Comparison of ENCODE assay signal across 1 cellular context in the genomic region with DNA sequence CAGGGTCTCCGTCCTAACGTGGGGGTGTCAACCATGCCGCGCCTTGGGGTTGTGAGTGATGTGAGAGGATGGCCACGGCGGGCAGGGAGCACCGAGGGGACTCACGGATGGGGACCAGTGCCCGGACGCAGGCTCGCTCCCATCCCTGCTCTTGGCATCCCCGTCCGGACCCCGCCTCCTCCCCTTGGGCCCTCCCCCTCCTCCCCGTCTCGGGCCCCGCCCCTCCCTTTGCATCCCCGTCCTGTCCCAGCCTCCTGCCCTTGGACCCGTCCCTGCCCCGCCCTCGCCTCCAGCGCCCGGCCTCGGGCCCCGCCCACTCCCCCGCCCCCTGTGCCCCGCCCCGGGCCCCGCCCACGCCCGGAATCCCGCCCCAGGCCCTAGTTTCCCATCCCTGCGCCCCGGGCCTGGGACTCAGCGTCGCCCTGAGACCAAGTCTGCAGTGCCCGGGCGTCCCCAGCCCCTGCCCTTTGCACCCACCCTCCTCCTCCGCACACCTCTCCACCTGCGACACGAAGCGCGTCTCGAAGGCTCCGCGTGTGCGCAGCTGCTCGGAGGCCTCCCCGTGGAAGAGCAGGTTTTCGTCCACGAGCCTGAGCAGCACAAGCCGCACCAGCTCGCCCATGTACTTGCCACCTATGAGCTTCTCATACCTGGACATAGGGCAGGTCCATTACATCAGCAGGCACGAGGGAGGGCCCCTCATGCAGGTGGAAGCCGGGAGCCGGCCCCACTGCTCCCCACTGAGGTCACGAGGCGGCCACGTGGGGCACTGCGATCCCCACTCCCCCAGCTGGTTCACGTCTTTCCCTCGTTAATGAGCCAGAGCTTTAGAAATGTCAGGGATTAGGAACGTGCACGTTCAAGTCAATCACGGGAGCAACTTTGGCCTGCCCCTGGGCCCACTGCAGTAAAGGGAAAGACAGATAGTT.
TF ChIP-seq lines count a peak whose summit lies in the region.

No MANE protein-coding gene starts in this region.

TF ChIP-seq in K562, 482 proteins besides CTCF, POLR2A, EP300 and RAD21 (continued from another document and continues in another):
- no peak for TF ChIP-seq CHD4 (IDR thresholded peaks at IDR 0.05; ENCODE audit: insufficient read depth, insufficient replicate concordance, low read depth, low read length, poor library complexity, severe bottlenecking)
- TF ChIP-seq MAZ (CRISPR knock-in tag; conservative IDR thresholded peaks at IDR 0.05 in 1 of 2, IDR thresholded peaks at IDR 0.05 in 1 of 2), result peak in 1 of 2 experiments; percentile 71; a peak in 2 of 4 replicates
- no peak for TF ChIP-seq ZNF232 (CRISPR knock-in tag; IDR thresholded peaks at IDR 0.05)
- TF ChIP-seq, protein P1, sequence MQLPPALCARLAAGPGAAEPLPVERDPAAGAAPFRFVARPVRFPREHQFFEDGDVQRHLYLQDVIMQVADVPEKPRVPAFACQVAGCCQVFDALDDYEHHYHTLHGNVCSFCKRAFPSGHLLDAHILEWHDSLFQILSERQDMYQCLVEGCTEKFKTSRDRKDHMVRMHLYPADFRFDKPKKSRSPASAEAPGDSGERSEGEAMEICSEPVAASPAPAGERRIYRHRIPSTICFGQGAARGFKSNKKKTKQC (CRISPR knock-in tag; IDR thresholded peaks at IDR 0.05), result peak; percentile 31; the same call in 1 of the 2 replicates
- TF ChIP-seq ZNF408 (CRISPR knock-in tag; IDR thresholded peaks at IDR 0.05; ENCODE audit: low read depth), result no peak
- no peak for TF ChIP-seq MTA2 (IDR thresholded peaks at IDR 0.05; ENCODE audit: low read depth)
- no peak for TF ChIP-seq SMARCE1 (IDR thresholded peaks at IDR 0.05)
- TF ChIP-seq, protein P2, sequence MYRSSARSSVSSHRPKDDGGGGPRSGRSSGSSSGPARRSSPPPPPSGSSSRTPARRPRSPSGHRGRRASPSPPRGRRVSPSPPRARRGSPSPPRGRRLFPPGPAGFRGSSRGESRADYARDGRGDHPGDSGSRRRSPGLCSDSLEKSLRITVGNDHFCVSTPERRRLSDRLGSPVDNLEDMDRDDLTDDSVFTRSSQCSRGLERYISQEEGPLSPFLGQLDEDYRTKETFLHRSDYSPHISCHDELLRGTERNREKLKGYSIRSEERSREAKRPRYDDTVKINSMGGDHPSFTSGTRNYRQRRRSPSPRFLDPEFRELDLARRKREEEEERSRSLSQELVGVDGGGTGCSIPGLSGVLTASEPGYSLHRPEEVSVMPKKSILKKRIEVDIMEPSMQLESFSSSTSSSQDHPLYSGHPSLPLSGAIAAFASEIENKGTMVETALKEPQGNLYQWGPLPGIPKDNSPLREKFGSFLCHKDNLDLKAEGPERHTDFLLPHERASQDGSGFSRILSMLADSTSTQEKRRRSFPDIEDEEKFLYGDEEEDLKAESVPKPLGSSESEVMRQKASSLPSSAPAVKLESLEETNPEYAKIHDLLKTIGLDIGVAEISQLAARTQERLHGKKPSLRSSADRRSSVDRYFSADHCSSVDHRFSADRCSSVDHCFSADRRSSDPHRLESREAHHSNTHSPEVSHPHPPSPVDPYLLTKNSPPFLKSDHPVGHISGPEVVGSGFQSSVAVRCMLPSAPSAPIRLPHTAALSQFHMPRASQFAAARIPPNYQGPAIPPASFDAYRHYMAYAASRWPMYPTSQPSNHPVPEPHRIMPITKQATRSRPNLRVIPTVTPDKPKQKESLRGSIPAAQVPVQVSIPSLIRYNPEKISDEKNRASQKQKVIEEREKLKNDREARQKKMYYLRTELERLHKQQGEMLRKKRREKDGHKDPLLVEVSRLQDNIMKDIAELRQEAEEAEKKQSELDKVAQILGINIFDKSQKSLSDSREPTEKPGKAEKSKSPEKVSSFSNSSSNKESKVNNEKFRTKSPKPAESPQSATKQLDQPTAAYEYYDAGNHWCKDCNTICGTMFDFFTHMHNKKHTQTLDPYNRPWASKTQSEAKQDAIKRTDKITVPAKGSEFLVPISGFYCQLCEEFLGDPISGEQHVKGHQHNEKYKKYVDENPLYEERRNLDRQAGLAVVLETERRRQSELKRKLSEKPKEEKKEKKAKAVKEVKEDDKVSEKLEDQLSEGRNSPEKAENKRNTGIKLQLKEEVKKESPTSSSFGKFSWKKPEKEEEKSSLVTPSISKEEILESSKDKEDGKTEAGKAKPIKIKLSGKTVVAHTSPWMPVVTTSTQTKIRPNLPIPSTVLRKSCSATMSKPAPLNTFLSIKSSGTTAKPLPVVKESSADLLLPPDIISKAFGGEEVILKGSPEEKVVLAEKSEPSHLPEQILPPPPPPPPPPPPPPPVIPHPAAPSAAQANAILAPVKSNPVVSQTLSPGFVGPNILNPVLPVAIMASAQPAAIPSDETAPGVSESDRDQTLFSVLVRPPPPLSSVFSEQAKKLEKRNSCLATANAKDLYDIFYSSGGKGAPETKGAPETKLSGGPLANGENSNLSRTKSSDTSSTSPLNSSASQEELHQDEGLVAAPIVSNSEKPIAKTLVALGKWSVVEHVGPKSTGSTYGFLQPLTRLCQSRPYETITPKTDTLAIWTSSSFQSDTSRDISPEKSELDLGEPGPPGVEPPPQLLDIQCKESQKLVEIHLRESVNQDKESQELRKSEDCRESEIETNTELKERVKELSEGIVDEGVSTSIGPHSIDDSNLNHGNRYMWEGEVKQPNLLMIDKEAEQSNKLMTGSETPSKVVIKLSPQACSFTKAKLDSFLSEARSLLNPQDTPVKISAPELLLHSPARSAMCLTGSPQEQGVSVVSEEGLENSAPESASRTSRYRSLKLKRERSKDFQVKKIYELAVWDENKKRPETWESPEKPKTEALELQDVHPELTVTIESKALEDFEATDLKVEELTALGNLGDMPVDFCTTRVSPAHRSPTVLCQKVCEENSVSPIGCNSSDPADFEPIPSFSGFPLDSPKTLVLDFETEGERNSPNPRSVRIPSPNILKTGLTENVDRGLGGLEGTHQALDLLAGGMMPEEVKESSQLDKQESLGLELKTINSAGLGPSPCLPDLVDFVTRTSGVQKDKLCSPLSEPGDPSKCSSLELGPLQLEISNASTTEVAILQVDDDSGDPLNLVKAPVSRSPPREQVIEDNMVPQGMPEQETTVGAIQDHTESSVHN (IDR thresholded peaks at IDR 0.05; ENCODE audit: borderline replicate concordance in 1 of 2, low read depth in 1 of 2), result no peak
- TF ChIP-seq, protein P3, sequence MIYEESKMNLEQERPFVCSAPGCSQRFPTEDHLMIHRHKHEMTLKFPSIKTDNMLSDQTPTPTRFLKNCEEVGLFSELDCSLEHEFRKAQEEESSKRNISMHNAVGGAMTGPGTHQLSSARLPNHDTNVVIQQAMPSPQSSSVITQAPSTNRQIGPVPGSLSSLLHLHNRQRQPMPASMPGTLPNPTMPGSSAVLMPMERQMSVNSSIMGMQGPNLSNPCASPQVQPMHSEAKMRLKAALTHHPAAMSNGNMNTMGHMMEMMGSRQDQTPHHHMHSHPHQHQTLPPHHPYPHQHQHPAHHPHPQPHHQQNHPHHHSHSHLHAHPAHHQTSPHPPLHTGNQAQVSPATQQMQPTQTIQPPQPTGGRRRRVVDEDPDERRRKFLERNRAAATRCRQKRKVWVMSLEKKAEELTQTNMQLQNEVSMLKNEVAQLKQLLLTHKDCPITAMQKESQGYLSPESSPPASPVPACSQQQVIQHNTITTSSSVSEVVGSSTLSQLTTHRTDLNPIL (CRISPR knock-in tag; IDR thresholded peaks at IDR 0.05), result no peak
- TF ChIP-seq PRPF4 (IDR thresholded peaks at IDR 0.05; ENCODE audit: insufficient read depth, low read depth, low read length, poor library complexity, severe bottlenecking), result no peak
- no peak for TF ChIP-seq PHF20 (IDR thresholded peaks at IDR 0.05; ENCODE audit: partially characterized antibody)
- no peak for TF ChIP-seq EWSR1 (IDR thresholded peaks at IDR 0.05; ENCODE audit: borderline replicate concordance, low read depth, partially characterized antibody)
- no peak for TF ChIP-seq RBM39 (optimal IDR thresholded peaks at IDR 0.05; ENCODE audit: low read depth, low read length)
- TF ChIP-seq SPI1 (IDR thresholded peaks at IDR 0.05; ENCODE audit: borderline replicate concordance, low read depth, low read length), result no peak
- no peak for TF ChIP-seq KLF1 (tag; IDR thresholded peaks at IDR 0.05)
- TF ChIP-seq, protein P4, sequence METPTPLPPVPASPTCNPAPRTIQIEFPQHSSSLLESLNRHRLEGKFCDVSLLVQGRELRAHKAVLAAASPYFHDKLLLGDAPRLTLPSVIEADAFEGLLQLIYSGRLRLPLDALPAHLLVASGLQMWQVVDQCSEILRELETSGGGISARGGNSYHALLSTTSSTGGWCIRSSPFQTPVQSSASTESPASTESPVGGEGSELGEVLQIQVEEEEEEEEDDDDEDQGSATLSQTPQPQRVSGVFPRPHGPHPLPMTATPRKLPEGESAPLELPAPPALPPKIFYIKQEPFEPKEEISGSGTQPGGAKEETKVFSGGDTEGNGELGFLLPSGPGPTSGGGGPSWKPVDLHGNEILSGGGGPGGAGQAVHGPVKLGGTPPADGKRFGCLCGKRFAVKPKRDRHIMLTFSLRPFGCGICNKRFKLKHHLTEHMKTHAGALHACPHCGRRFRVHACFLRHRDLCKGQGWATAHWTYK (CRISPR knock-in tag; IDR thresholded peaks at IDR 0.05), result no peak; the same call in none of the 2 replicates
- TF ChIP-seq SMAD3 (CRISPR knock-in tag; conservative IDR thresholded peaks at IDR 0.05), result no peak
- TF ChIP-seq ZFX (CRISPR knock-in tag; IDR thresholded peaks at IDR 0.05), result peak; percentile 70
- no peak for TF ChIP-seq FOXA1 (IDR thresholded peaks at IDR 0.05; ENCODE audit: borderline replicate concordance)
- no peak for TF ChIP-seq BRF1 (IDR thresholded peaks at IDR 0.05; ENCODE audit: borderline replicate concordance, extremely low read depth, insufficient read length)
- TF ChIP-seq, protein P5, sequence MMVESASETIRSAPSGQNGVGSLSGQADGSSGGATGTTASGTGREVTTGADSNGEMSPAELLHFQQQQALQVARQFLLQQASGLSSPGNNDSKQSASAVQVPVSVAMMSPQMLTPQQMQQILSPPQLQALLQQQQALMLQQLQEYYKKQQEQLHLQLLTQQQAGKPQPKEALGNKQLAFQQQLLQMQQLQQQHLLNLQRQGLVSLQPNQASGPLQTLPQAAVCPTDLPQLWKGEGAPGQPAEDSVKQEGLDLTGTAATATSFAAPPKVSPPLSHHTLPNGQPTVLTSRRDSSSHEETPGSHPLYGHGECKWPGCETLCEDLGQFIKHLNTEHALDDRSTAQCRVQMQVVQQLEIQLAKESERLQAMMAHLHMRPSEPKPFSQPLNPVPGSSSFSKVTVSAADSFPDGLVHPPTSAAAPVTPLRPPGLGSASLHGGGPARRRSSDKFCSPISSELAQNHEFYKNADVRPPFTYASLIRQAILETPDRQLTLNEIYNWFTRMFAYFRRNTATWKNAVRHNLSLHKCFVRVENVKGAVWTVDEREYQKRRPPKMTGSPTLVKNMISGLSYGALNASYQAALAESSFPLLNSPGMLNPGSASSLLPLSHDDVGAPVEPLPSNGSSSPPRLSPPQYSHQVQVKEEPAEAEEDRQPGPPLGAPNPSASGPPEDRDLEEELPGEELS (CRISPR knock-in tag; IDR thresholded peaks at IDR 0.05; ENCODE audit: borderline replicate concordance), result peak; percentile 69; the same call in 1 of the 2 replicates
- no peak for TF ChIP-seq KLF6 (CRISPR knock-in tag; IDR thresholded peaks at IDR 0.05; ENCODE audit: borderline replicate concordance)
- TF ChIP-seq MCM3 (IDR thresholded peaks at IDR 0.05), result no peak
- TF ChIP-seq CBX1 (IDR thresholded peaks at IDR 0.05; ENCODE audit: low read depth), result no peak
- TF ChIP-seq, protein P6, sequence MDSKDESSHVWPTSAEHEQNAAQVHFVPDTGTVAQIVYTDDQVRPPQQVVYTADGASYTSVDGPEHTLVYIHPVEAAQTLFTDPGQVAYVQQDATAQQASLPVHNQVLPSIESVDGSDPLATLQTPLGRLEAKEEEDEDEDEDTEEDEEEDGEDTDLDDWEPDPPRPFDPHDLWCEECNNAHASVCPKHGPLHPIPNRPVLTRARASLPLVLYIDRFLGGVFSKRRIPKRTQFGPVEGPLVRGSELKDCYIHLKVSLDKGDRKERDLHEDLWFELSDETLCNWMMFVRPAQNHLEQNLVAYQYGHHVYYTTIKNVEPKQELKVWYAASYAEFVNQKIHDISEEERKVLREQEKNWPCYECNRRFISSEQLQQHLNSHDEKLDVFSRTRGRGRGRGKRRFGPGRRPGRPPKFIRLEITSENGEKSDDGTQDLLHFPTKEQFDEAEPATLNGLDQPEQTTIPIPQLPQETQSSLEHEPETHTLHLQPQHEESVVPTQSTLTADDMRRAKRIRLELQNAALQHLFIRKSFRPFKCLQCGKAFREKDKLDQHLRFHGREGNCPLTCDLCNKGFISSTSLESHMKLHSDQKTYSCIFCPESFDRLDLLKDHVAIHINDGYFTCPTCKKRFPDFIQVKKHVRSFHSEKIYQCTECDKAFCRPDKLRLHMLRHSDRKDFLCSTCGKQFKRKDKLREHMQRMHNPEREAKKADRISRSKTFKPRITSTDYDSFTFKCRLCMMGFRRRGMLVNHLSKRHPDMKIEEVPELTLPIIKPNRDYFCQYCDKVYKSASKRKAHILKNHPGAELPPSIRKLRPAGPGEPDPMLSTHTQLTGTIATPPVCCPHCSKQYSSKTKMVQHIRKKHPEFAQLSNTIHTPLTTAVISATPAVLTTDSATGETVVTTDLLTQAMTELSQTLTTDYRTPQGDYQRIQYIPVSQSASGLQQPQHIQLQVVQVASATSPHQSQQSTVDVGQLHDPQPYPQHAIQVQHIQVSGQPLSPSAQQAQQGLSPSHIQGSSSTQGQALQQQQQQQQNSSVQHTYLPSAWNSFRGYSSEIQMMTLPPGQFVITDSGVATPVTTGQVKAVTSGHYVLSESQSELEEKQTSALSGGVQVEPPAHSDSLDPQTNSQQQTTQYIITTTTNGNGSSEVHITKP (IDR thresholded peaks at IDR 0.05; ENCODE audit: partially characterized antibody), result no peak
- TF ChIP-seq, protein P7, sequence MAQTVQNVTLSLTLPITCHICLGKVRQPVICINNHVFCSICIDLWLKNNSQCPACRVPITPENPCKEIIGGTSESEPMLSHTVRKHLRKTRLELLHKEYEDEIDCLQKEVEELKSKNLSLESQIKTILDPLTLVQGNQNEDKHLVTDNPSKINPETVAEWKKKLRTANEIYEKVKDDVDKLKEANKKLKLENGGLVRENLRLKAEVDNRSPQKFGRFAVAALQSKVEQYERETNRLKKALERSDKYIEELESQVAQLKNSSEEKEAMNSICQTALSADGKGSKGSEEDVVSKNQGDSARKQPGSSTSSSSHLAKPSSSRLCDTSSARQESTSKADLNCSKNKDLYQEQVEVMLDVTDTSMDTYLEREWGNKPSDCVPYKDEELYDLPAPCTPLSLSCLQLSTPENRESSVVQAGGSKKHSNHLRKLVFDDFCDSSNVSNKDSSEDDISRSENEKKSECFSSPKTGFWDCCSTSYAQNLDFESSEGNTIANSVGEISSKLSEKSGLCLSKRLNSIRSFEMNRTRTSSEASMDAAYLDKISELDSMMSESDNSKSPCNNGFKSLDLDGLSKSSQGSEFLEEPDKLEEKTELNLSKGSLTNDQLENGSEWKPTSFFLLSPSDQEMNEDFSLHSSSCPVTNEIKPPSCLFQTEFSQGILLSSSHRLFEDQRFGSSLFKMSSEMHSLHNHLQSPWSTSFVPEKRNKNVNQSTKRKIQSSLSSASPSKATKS (CRISPR knock-in tag; IDR thresholded peaks at IDR 0.05), result no peak
- TF ChIP-seq HNRNPLL (IDR thresholded peaks at IDR 0.05; ENCODE audit: low read depth, low read length, poor library complexity, severe bottlenecking), result no peak
- TF ChIP-seq HMGN3 (IDR thresholded peaks at IDR 0.05; ENCODE audit: borderline replicate concordance, extremely low read depth, insufficient read length, low read depth, low read length), result peak; percentile 17
- TF ChIP-seq FOSL1 (tag; conservative IDR thresholded peaks at IDR 0.05), result no peak
- TF ChIP-seq NR2C1 (IDR thresholded peaks at IDR 0.05), result no peak
- TF ChIP-seq NR2C1 (tag; IDR thresholded peaks at IDR 0.05), result no peak
